In genomic region chr15:42919308-42919707, GRCh38 we compare ENCODE assay signal across 8 cellular contexts. TPM values are rescaled to one million over a fixed set of nuclear protein-coding genes. Genes with fewer than 3 reads are reported as not detected.
DNase-seq lines count a peak whose midpoint lies in the region; ATAC-seq and TF ChIP-seq lines count a peak whose summit lies in the region.

No MANE protein-coding gene starts in this region.

- CTCF ChIA-PET in PC-9 (lab: Charles Lee), result no interaction called here

- no peak overlapping the region for H3K27ac ChIP-seq in PC-9
- peak overlapping the region; percentile 70 for H3K27ac ChIP-seq in epithelial cell of prostate
- peak overlapping the region; percentile 90 for H3K27ac ChIP-seq in rectal smooth muscle tissue (ENCODE audit: low read depth, low read length)

- ATAC-seq in GM18907 (IDR thresholded peaks at IDR 0.05; ENCODE audit: unreplicated experiment), result no peak

- DNase-seq in PC-9 (no peak), epithelial cell of prostate (ENCODE audit: low read depth, low spot score) (no peak), NCI-H2227 (lab: John Stamatoyannopoulos, UW; ENCODE audit: unreplicated experiment) (no peak), occipital lobe (lab: John Stamatoyannopoulos, UW) (no peak), D341Med (ENCODE audit: low spot score) (no peak)

- BruUV-seq in PC-9 (replicated peaks; lab: Mats Ljungman, UMichigan), result no TSS peak

- no peaks in the 10 kb centered on the region for H3K9me3 ChIP-seq in PC-9 (ENCODE audit: insufficient read depth, low read depth)

- intact Hi-C loops in PC-9 (cut with micrococcal nuclease; ENCODE audit: unreplicated experiment), result loop anchor here (5.0 kb wide), 1 partner anchor 97 kb away; no protein-coding TSS in a partner anchor

- H3K36me3 ChIP-seq in PC-9 (ENCODE audit: low read depth) (no peaks in the 10 kb centered on the region), rectal smooth muscle tissue (ENCODE audit: control insufficient read depth, insufficient read depth, low read length) (no peaks in the 10 kb centered on the region)

- no peak overlapping the region for H2AFZ ChIP-seq in PC-9

- no peaks in the 10 kb centered on the region for H4K20me1 ChIP-seq in PC-9 (ENCODE audit: insufficient read depth)

- H3K4me2 ChIP-seq in PC-9, result peak overlapping the region; percentile 79

- H3K4me3 ChIP-seq in GM08714 (ENCODE audit: low read length), result peak overlapping the region; percentile 97
- peak overlapping the region; percentile 69 for H3K4me3 ChIP-seq in PC-9
- H3K4me3 ChIP-seq in rectal smooth muscle tissue (ENCODE audit: low read length), result peak overlapping the region; percentile 81

- no peak overlapping the region for H3K9ac ChIP-seq in rectal smooth muscle tissue (ENCODE audit: low read length)

- H3F3A ChIP-seq in PC-9 (ENCODE audit: insufficient read depth, low read depth), result peaks cover 7% of the 10 kb centered on the region; the same call in 1 of the 2 replicates

- peaks cover 15% of the 10 kb centered on the region; the same call in 1 of the 2 replicates for H3K4me1 ChIP-seq in PC-9 (replicated peaks; ENCODE audit: insufficient read depth)
- peaks cover 2% of the 10 kb centered on the region for H3K4me1 ChIP-seq in rectal smooth muscle tissue (ENCODE audit: control insufficient read depth, insufficient read depth, low read length)

- H3K27me3 ChIP-seq in PC-9 (ENCODE audit: insufficient read depth, low read depth) (no peaks in the 10 kb centered on the region), rectal smooth muscle tissue (ENCODE audit: control insufficient read depth, insufficient read depth, low read length) (no peaks in the 10 kb centered on the region)

- no peak for TF ChIP-seq CTCF in PC-9 (conservative IDR thresholded peaks at IDR 0.05)

- H3K79me2 ChIP-seq in PC-9 (ENCODE audit: low read depth), result peaks cover 14% of the 10 kb centered on the region; the same call in 1 of the 2 replicates

- H3K9me2 ChIP-seq in PC-9 (ENCODE audit: insufficient read depth), result no peaks in the 10 kb centered on the region

- POLR2A ChIA-PET in PC-9 (lab: Charles Lee; ENCODE audit: unreplicated experiment), result no interaction called here

RNA-seq across cellular contexts. Expression of gene TTBK2, which starts 1.3 kb away (rescaled TPM):
- 22.6 and 24.7 TPM in 2 replicates for total RNA-seq in PC-9 (2021)
- 34.3 TPM for total RNA-seq in occipital lobe
